ENCODE assay signal across 9 cellular contexts in the genomic region with DNA sequence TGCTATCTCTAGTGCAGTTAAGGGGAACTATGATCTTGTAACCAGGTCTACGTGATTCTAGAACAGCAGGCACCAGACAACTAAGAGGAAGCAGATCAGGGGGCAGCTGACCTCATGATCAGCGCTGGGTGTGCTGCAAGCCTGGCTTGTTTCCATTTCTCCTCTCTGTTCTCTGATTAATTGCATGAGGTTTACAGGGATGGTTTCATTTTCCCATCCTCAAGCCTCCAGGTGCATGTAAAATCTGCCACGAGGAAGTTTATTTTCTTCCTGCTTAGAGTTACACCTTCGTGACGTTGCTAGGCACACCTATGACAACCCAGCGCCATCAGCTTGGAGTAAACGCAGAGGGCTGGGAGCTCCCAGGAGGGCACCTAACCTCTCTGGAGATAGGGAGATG. TPM values are rescaled to one million over a fixed set of nuclear protein-coding genes. Genes with fewer than 3 reads are reported as not detected.
DNase-seq lines count a peak whose midpoint lies in the region; ATAC-seq, FAIRE-seq and TF ChIP-seq lines count a peak whose summit lies in the region.
"Had no signal": no experiment of that assay in that cellular context is flagged by ENCODE, and none has a peak within 500 bp of the region (broad histone marks: within the 10 kb centered on the region; RNA-seq: fewer than 3 reads in every experiment).

No MANE protein-coding gene starts in this region.

- H3K9me3 ChIP-seq in Karpas-422 (ENCODE audit: low read length) (no peaks in the 10 kb centered on the region), Peyer's patch (no peaks in the 10 kb centered on the region), thyroid gland (no peaks in the 10 kb centered on the region)

- intact Hi-C loops in thyroid gland (cut with DNase I), result no loop called here

- peaks cover 9% of the 10 kb centered on the region for H3K4me1 Mint-ChIP-seq in activated T-cell treated with anti-CD3 and anti-CD28 coated beads, Interleukin-2, amount 50 U/mL, for 72 hours (ENCODE audit: low read depth)

- peak; percentile 55 for DNase-seq in Karpas-422
- peak in 2 of 3 donors; percentile 68 to 80 for DNase-seq in Peyer's patch
- DNase-seq in thyroid gland, result peak in 1 of 2 donors; percentile 36
- DNase-seq in activated T-cell treated with anti-CD3 and anti-CD28 coated beads, Interleukin-2, amount 50 U/mL, for 72 hours, result no peak
- DNase-seq: SHP77 had no signal

- H4K20me1 ChIP-seq in Karpas-422 (ENCODE audit: insufficient read depth, low read depth, low read length), result no peaks in the 10 kb centered on the region

- H2AFZ ChIP-seq in Karpas-422 (ENCODE audit: low read length), result 0 out of 2 replicates have a peak overlapping the region, but pooled peaks have one; percentile 11

- no peak overlapping the region for H3K27ac ChIP-seq in Karpas-422 (ENCODE audit: low read length)
- H3K27ac ChIP-seq in Peyer's patch, result peak overlapping the region in 3 of 4 donors; percentile 66 to 84 (median 83)
- H3K27ac ChIP-seq in thyroid gland, result peak overlapping the region; percentile 4 to 53 (median 40)

- H3K9ac ChIP-seq in Karpas-422 (ENCODE audit: low read length), result no peak overlapping the region

- H3K4me3 ChIP-seq in Karpas-422 (ENCODE audit: low read length) (no peak overlapping the region), Peyer's patch (peak overlapping the region in 2 of 4 donors; percentile 8 to 24), thyroid gland (replicated peaks in 1 of 3) (no peak overlapping the region)

- H3K9me2 ChIP-seq in Karpas-422 (replicated peaks; ENCODE audit: insufficient read depth, low read length), result no peaks in the 10 kb centered on the region

- no peak overlapping the region for H3K4me2 ChIP-seq in Karpas-422 (ENCODE audit: low read depth, low read length, poor library complexity, severe bottlenecking)

- no peaks in the 10 kb centered on the region for H3K36me3 Mint-ChIP-seq in activated T-cell treated with anti-CD3 and anti-CD28 coated beads, Interleukin-2, amount 50 U/mL, for 72 hours (ENCODE audit: insufficient read depth in 2 of 2)

- no peaks in the 10 kb centered on the region for H3K79me2 ChIP-seq in Karpas-422 (ENCODE audit: low read length)

- H3K36me3 ChIP-seq in Karpas-422 (ENCODE audit: insufficient read depth, low read length) (no peaks in the 10 kb centered on the region), Peyer's patch (no peaks in the 10 kb centered on the region), thyroid gland (no peaks in the 10 kb centered on the region)

- no peak overlapping the region for H3K27ac Mint-ChIP-seq in activated T-cell treated with anti-CD3 and anti-CD28 coated beads, Interleukin-2, amount 50 U/mL, for 72 hours

- FAIRE-seq in islet of Langerhans (lab: Jason Lieb, UNC), result peak; percentile 47

- ATAC-seq in GM21619 (IDR thresholded peaks at IDR 0.05; ENCODE audit: unreplicated experiment) (no peak), GM18868 (IDR thresholded peaks at IDR 0.05; ENCODE audit: unreplicated experiment) (no peak)
- ATAC-seq in activated T-cell treated with anti-CD3 and anti-CD28 coated beads, Interleukin-2, amount 50 U/mL, for 72 hours (replicated peaks in 1 of 2), result no peak

- no peak for TF ChIP-seq CTCF in Peyer's patch (IDR thresholded peaks at IDR 0.05)
- TF ChIP-seq CTCF in thyroid gland (IDR thresholded peaks at IDR 0.05), result no peak

- H3K27me3 ChIP-seq in Karpas-422 (ENCODE audit: low read length) (no peaks in the 10 kb centered on the region), Peyer's patch (no peaks in the 10 kb centered on the region), thyroid gland (no peaks in the 10 kb centered on the region)

- TF ChIP-seq POLR2A in Peyer's patch (IDR thresholded peaks at IDR 0.05), result peak in 1 of 2 donors; percentile 51
- TF ChIP-seq POLR2A in thyroid gland (IDR thresholded peaks at IDR 0.05), result no peak

- H3K27me3 Mint-ChIP-seq in activated T-cell treated with anti-CD3 and anti-CD28 coated beads, Interleukin-2, amount 50 U/mL, for 72 hours (ENCODE audit: low read depth), result no peaks in the 10 kb centered on the region

- 74 to 82% methylated on average over 7 of the region's 7 CpGs for WGBS in thyroid gland, 2 donors

- H3K4me3 Mint-ChIP-seq in activated T-cell treated with anti-CD3 and anti-CD28 coated beads, Interleukin-2, amount 50 U/mL, for 72 hours, result no peak overlapping the region

- no peaks in the 10 kb centered on the region for H3K4me1 ChIP-seq in Karpas-422 (ENCODE audit: low read length)
- H3K4me1 ChIP-seq in Peyer's patch, result peaks cover 0 to 16% (median 2%) of the 10 kb centered on the region in 4 donors
- peaks cover 8 to 23% of the 10 kb centered on the region in 2 donors for H3K4me1 ChIP-seq in thyroid gland

- no peaks in the 10 kb centered on the region for H3K9me3 Mint-ChIP-seq in activated T-cell treated with anti-CD3 and anti-CD28 coated beads, Interleukin-2, amount 50 U/mL, for 72 hours

RNA-seq across cellular contexts. Expression of gene NUPR1, which starts 4.3 kb away (rescaled TPM):
- total RNA-seq in Karpas-422 (2014; rRNA removed; shearing (Covaris generic); ENCODE audit: low replicate concordance), result not detected in 2 replicates
- 10 to 100 TPM in 1 of 4 donors, 1 to 10 TPM in 3; 1.6 to 11.9 (median 6.3) TPM for total RNA-seq in Peyer's patch
- 1,000 to 10,000 TPM in 1 of 4 donors, 100 to 1,000 TPM in 2, 10 to 100 TPM in 1; 53.3 to 1,103 (median 535) TPM for total RNA-seq in thyroid gland
- total RNA-seq in activated T-cell treated with anti-CD3 and anti-CD28 coated beads, Interleukin-2, amount 50 U/mL, for 72 hours, result not detected

RNA-seq across cellular contexts. Expression of gene SGF29, which starts 10.6 kb away (rescaled TPM):
- 44.7 and 70.5 TPM in 2 replicates for total RNA-seq in Karpas-422 (2014; rRNA removed; shearing (Covaris generic); ENCODE audit: low replicate concordance)
- 100 to 1,000 TPM in 1 of 4 donors, 10 to 100 TPM in 3; 27.3 to 117 (median 45.6) TPM for total RNA-seq in Peyer's patch
- total RNA-seq in thyroid gland, result 10 to 100 TPM; 31.8 to 41.9 (median 36.9) TPM
- 10 to 100 TPM; 42.4 to 60.0 TPM for total RNA-seq in activated T-cell treated with anti-CD3 and anti-CD28 coated beads, Interleukin-2, amount 50 U/mL, for 72 hours

RNA-seq across cellular contexts. Expression of gene IL27, which starts 36.4 kb away (rescaled TPM):
- total RNA-seq in Karpas-422 (2014; rRNA removed; shearing (Covaris generic); ENCODE audit: low replicate concordance), result not detected in 2 replicates
- total RNA-seq in Peyer's patch (not detected), thyroid gland (under 1 TPM in 1 of 4 donors, not detected in 3; 0.45 TPM)
- total RNA-seq in activated T-cell treated with anti-CD3 and anti-CD28 coated beads, Interleukin-2, amount 50 U/mL, for 72 hours, result not detected
- total RNA-seq: H4 had no signal

RNA-seq across cellular contexts. Expression of gene APOBR, which starts 48.6 kb away (rescaled TPM):
- 0.18 and 0.41 TPM in 2 replicates for total RNA-seq in Karpas-422 (2014; rRNA removed; shearing (Covaris generic); ENCODE audit: low replicate concordance)
- 10 to 100 TPM; 11.9 to 25.2 (median 14.6) TPM for total RNA-seq in Peyer's patch
- 1 to 10 TPM in 2 of 4 donors, under 1 TPM in 2; 0.42 to 1.1 (median 0.78) TPM for total RNA-seq in thyroid gland
- total RNA-seq in activated T-cell treated with anti-CD3 and anti-CD28 coated beads, Interleukin-2, amount 50 U/mL, for 72 hours, result 1 to 10 TPM; 2.7 to 3.2 TPM
- total RNA-seq: H4 had no signal

RNA-seq across cellular contexts. Expression of gene CLN3, which starts 51.2 kb away (rescaled TPM):
- total RNA-seq in Karpas-422 (2014; rRNA removed; shearing (Covaris generic); ENCODE audit: low replicate concordance), result 14.3 and 30.7 TPM in 2 replicates
- total RNA-seq in Peyer's patch (10 to 100 TPM; 47.0 to 83.6 (median 73.3) TPM), thyroid gland (10 to 100 TPM; 32.5 to 80.9 (median 50.3) TPM)
- 10 to 100 TPM; 22.4 to 30.1 TPM for total RNA-seq in activated T-cell treated with anti-CD3 and anti-CD28 coated beads, Interleukin-2, amount 50 U/mL, for 72 hours

Comparison
In these comparisons a context has a peak if more than half of its experiments do, and no peak if none do; other contexts are left out.
1. DNase-seq: peak in Karpas-422 (single experiment) and Peyer's patch (2 of 3); none in activated T-cell treated with anti-CD3 and anti-CD28 coated beads, Interleukin-2, amount 50 U/mL, for 72 hours (0 of 2).
2. RNA of gene NUPR1, which starts 4.3 kb away (total RNA-seq): 53.3 to 1,103 TPM in thyroid gland; 1.6 to 11.9 TPM in Peyer's patch, not detected in Karpas-422 and not detected in activated T-cell treated with anti-CD3 and anti-CD28 coated beads, Interleukin-2, amount 50 U/mL, for 72 hours; every median in the first group is over 4 times any median in the second.